Comparison of ENCODE assay signal across 9 cellular contexts in genomic region chr13:113862191-113862765, GRCh38. TPM values are rescaled to one million over a fixed set of nuclear protein-coding genes. Genes with fewer than 3 reads are reported as not detected.
DNase-seq lines count a peak whose midpoint lies in the region; ATAC-seq and TF ChIP-seq lines count a peak whose summit lies in the region.
"Had no signal": no experiment of that assay in that cellular context is flagged by ENCODE, and none has a peak within 500 bp of the region (broad histone marks: within the 10 kb centered on the region; RNA-seq: fewer than 3 reads in every experiment).

No MANE protein-coding gene starts in this region.

- peaks cover 4% of the 10 kb centered on the region for H3K36me3 Mint-ChIP-seq in effector memory CD8-positive, alpha-beta T cell (ENCODE audit: insufficient read depth)
- no peaks in the 10 kb centered on the region for H3K36me3 Mint-ChIP-seq in natural killer cell

- TF ChIP-seq CTCF in AG04449 (IDR thresholded peaks at IDR 0.05; ENCODE audit: insufficient read depth, low read length, missing control alignments) (no peak), KMS-11 (conservative IDR thresholded peaks at IDR 0.05; ENCODE audit: low read depth, low read length) (no peak), natural killer cell (IDR thresholded peaks at IDR 0.05) (no peak)

- H3K27ac Mint-ChIP-seq in effector memory CD8-positive, alpha-beta T cell, result no peak overlapping the region
- no peak overlapping the region for H3K27ac Mint-ChIP-seq in natural killer cell

- intact Hi-C loops in natural killer cell (cut with micrococcal nuclease), result no loop called here

- H3K4me2 ChIP-seq in KMS-11, result peak overlapping the region; percentile 63

- H3K4me3 ChIP-seq in AG04449 (ENCODE audit: low read depth, low read length) (peak overlapping the region; percentile 81), KMS-11 (IDR thresholded peaks at IDR 0.05; ENCODE audit: insufficient read depth, low read depth, low read length) (no peak overlapping the region)

- H2AFZ ChIP-seq in KMS-11 (ENCODE audit: low read depth), result no peak overlapping the region

- no peaks in the 10 kb centered on the region for H3K79me2 ChIP-seq in KMS-11 (ENCODE audit: insufficient read depth, low read depth)

- H3K36me3 ChIP-seq in KMS-11 (ENCODE audit: insufficient read depth), result no peaks in the 10 kb centered on the region

- H3K4me3 Mint-ChIP-seq in effector memory CD8-positive, alpha-beta T cell, result peak overlapping the region; percentile 65 to 77
- peak overlapping the region; percentile 68 for H3K4me3 Mint-ChIP-seq in natural killer cell

- H3K27me3 Mint-ChIP-seq in effector memory CD8-positive, alpha-beta T cell, result peaks cover 38 to 49% of the 10 kb centered on the region in 2 donors
- H3K27me3 Mint-ChIP-seq in natural killer cell (ENCODE audit: low read depth in 2 of 2), result peaks cover 31 to 39% of the 10 kb centered on the region in 2 donors

- peaks cover 25% of the 10 kb centered on the region for H3K4me1 ChIP-seq in KMS-11 (ENCODE audit: low read depth, poor library complexity, severe bottlenecking)

- POLR2A ChIA-PET in AG04449 (lab: Yijun Ruan, JAX), result interaction anchor here (0.6 to 1.0 kb wide), 3 partner anchors 46 to 66 kb away, joined by 3 to 4 read pairs (median 3); no protein-coding TSS in a partner anchor

- no peak overlapping the region for H3K27ac ChIP-seq in KMS-11

- H3K27me3 ChIP-seq in KMS-11 (ENCODE audit: insufficient read depth, low read depth), result peaks cover 12% of the 10 kb centered on the region

- no peak for ATAC-seq in effector memory CD8-positive, alpha-beta T cell (replicated peaks)
- ATAC-seq in natural killer cell, result no peak
- no peak for ATAC-seq in HG03159 (IDR thresholded peaks at IDR 0.05; ENCODE audit: unreplicated experiment)
- no peak for ATAC-seq in HG03045 (IDR thresholded peaks at IDR 0.05; ENCODE audit: unreplicated experiment)

- H3K9me3 Mint-ChIP-seq in effector memory CD8-positive, alpha-beta T cell, result peaks cover 0 to 13% of the 10 kb centered on the region in 2 donors
- no peaks in the 10 kb centered on the region for H3K9me3 Mint-ChIP-seq in natural killer cell

- H3K9ac ChIP-seq in KMS-11, result no peak overlapping the region

- CTCF ChIA-PET in AG04449 (lab: Yijun Ruan, JAX), result interaction anchor here (0.8 to 1.4 kb wide), 3 partner anchors 10 to 41 kb away, joined by 3 read pairs; no protein-coding TSS in a partner anchor

- DNase-seq in AG04449 (ENCODE audit: low read depth, low spot score) (no peak), natural killer cell (peak; percentile 13), foreskin melanocyte (no peak), activated gamma-delta T cell (lab: John Stamatoyannopoulos, UW) (no peak)
- DNase-seq in effector memory CD8-positive, alpha-beta T cell, result no peak
- DNase-seq: NCI-H1417 treated with DMSO at 0.1 percent for 48 hours had no signal

- H3K4me1 Mint-ChIP-seq in effector memory CD8-positive, alpha-beta T cell (ENCODE audit: low read depth in 2 of 2), result peaks cover 12 to 13% of the 10 kb centered on the region in 2 donors
- peaks cover 5 to 16% of the 10 kb centered on the region in 2 donors for H3K4me1 Mint-ChIP-seq in natural killer cell

- no peaks in the 10 kb centered on the region for H4K20me1 ChIP-seq in KMS-11 (ENCODE audit: insufficient read depth)

RNA-seq across cellular contexts. Expression of gene GAS6, which starts 1.6 kb away (rescaled TPM):
- 1 to 10 TPM in 1 of 3 donors, under 1 TPM in 2; 0.40 to 1.4 (median 0.41) TPM for total RNA-seq in natural killer cell
